Comparison of ENCODE assay signal across 2 cellular contexts in genomic region chr20:3245711-3246110, GRCh38.
TF ChIP-seq lines count a peak whose summit lies in the region.

No MANE protein-coding gene starts in this region.

TF ChIP-seq in HepG2, 621 proteins besides CTCF, POLR2A, EP300 and RAD21:
- TF ChIP-seq, protein P1, sequence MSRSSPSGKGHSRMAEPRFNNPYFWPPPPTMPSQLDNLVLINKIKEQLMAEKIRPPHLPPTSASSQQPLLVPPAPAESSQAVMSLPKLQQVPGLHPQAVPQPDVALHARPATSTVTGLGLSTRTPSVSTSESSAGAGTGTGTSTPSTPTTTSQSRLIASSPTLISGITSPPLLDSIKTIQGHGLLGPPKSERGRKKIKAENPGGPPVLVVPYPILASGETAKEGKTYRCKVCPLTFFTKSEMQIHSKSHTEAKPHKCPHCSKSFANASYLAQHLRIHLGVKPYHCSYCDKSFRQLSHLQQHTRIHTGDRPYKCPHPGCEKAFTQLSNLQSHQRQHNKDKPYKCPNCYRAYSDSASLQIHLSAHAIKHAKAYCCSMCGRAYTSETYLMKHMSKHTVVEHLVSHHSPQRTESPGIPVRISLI (CRISPR knock-in tag; IDR thresholded peaks at IDR 0.05; ENCODE audit: borderline replicate concordance): no peak
- no peak for TF ChIP-seq MYC (CRISPR knock-in tag; IDR thresholded peaks at IDR 0.05; ENCODE audit: borderline replicate concordance)
- TF ChIP-seq HIVEP1 (CRISPR knock-in tag; IDR thresholded peaks at IDR 0.05): no peak
- TF ChIP-seq ZBTB34 (CRISPR knock-in tag; IDR thresholded peaks at IDR 0.05): no peak
- peak; percentile 71; the same call in 1 of the 2 replicates for TF ChIP-seq ZNF644 (CRISPR knock-in tag; IDR thresholded peaks at IDR 0.05; ENCODE audit: low read depth)
- no peak for TF ChIP-seq ZNF660 (CRISPR knock-in tag; IDR thresholded peaks at IDR 0.05; ENCODE audit: borderline replicate concordance, low read depth)
- TF ChIP-seq ZNF713 (CRISPR knock-in tag; IDR thresholded peaks at IDR 0.05): no peak
- no peak for TF ChIP-seq NCOA2 (CRISPR knock-in tag; IDR thresholded peaks at IDR 0.05)
- no peak for TF ChIP-seq ZNF646 (CRISPR knock-in tag; IDR thresholded peaks at IDR 0.05)

TF ChIP-seq in HEK293T, 16 proteins besides CTCF, POLR2A, EP300 and RAD21:
- TF ChIP-seq TARDBP (IDR thresholded peaks at IDR 0.05) (no peak), LEF1 (IDR thresholded peaks at IDR 0.05; ENCODE audit: borderline replicate concordance) (no peak), CTBP1 (IDR thresholded peaks at IDR 0.05; ENCODE audit: borderline replicate concordance) (no peak), L3MBTL2 (conservative IDR thresholded peaks at IDR 0.05) (peak; percentile 36; the same call in 1 of the 2 replicates), NFRKB (IDR thresholded peaks at IDR 0.05) (no peak), ELF4 (IDR thresholded peaks at IDR 0.05) (no peak)
TF ChIP-seq in HEK293T: peak in this region for 1.
